ENCODE assay signal across 18 cellular contexts in genomic region chr1:51618715-51619114, GRCh38. TPM values are rescaled to one million over a fixed set of nuclear protein-coding genes. Genes with fewer than 3 reads are reported as not detected.
DNase-seq lines count a peak whose midpoint lies in the region; ATAC-seq and TF ChIP-seq lines count a peak whose summit lies in the region.
"Had no signal": no experiment of that assay in that cellular context is flagged by ENCODE, and none has a peak within 500 bp of the region (broad histone marks: within the 10 kb centered on the region; RNA-seq: fewer than 3 reads in every experiment).

No MANE protein-coding gene starts in this region.

- no peaks in the 10 kb centered on the region for H3K9me3 Mint-ChIP-seq in activated CD4-positive, alpha-beta T cell treated with anti-CD3 and anti-CD28 coated beads, Interleukin-2, amount 10 ng/mL, durations not matched to agents 7 days and 5 days
- H3K9me3 Mint-ChIP-seq: activated T-helper 2 cell treated with anti-CD3 and anti-CD28 coated beads, Interferon-gamma antibody, Interleukin-2, Interleukin-4, amounts not matched to agents 10 μg/mL and 5 μg/mL and 100 μg/mL, durations not matched to agents 14 hours and 24 hours and 36 hours; T-helper 2 cell treated with Interferon-gamma antibody and Interleukin-4, amounts not matched to agents 5 μg/mL and 100 μg/mL, for 36 hours had no signal

- no peak for TF ChIP-seq CTCF in lower lobe of right lung (IDR thresholded peaks at IDR 0.05)
- TF ChIP-seq CTCF in thoracic aorta (IDR thresholded peaks at IDR 0.05): no peak

- H3K4me1 Mint-ChIP-seq in activated CD4-positive, alpha-beta T cell treated with anti-CD3 and anti-CD28 coated beads, Interleukin-2, amount 10 ng/mL, durations not matched to agents 7 days and 5 days: peaks cover 23% of the 10 kb centered on the region

- H3K27me3 Mint-ChIP-seq in activated CD4-positive, alpha-beta T cell treated with anti-CD3 and anti-CD28 coated beads, Interleukin-2, amount 10 ng/mL, durations not matched to agents 7 days and 5 days: no peaks in the 10 kb centered on the region

- POLR2A ChIA-PET in activated CD4-positive, alpha-beta T cell treated with anti-CD3 and anti-CD28 coated beads, Interleukin-2, amount 10 ng/mL, durations not matched to agents 7 days and 5 days (lab: Charles Lee): no interaction called here

- DNase-seq in activated CD4-positive, alpha-beta T cell treated with anti-CD3 and anti-CD28 coated beads, Interleukin-2, amount 10 ng/mL, durations not matched to agents 7 days and 5 days: no peak
- DNase-seq in activated CD4-positive, alpha-beta T cell treated with anti-CD3 and anti-CD28 coated beads, Interleukin-2, amount 50 U/mL, for 4 hours: no peak
- DNase-seq in adipocyte (ENCODE audit: low read depth) (no peak), lower lobe of right lung (no peak), thoracic aorta (ENCODE audit: low spot score) (no peak), T-helper 1 cell (no peak)
- DNase-seq: 8988T; activated CD4-positive, alpha-beta T cell treated with anti-CD3 and anti-CD28 coated beads for 48 hours; central memory CD4-positive, alpha-beta T cell; NCI-H1092 treated with DMSO at 0.1 percent for 48 hours; NCI-H446 treated with DMSO at 0.1 percent for 48 hours; Peyer's patch had no signal

- CTCF ChIA-PET in activated CD4-positive, alpha-beta T cell treated with anti-CD3 and anti-CD28 coated beads, Interleukin-2, amount 10 ng/mL, durations not matched to agents 7 days and 5 days (lab: Charles Lee): interaction anchor here (2.7 kb wide), 1 partner anchor 9 kb away, joined by 7 read pairs; no protein-coding TSS in a partner anchor

- H3K4me3 ChIP-seq in adipocyte (ENCODE audit: low read length): peak overlapping the region; percentile 99
- H3K4me3 ChIP-seq in lower lobe of right lung: peak overlapping the region; percentile 75
- H3K4me3 ChIP-seq in thoracic aorta: peak overlapping the region; percentile 100

- H3K4me1 ChIP-seq in adipocyte (ENCODE audit: control insufficient read depth, insufficient read depth, low read length) (peaks cover 61% of the 10 kb centered on the region), lower lobe of right lung (peaks cover 45% of the 10 kb centered on the region), thoracic aorta (ENCODE audit: control insufficient read depth in 1 of 2, low read depth in 2 of 2) (peaks cover 48 to 53% of the 10 kb centered on the region in 2 donors)

- H3K27me3 ChIP-seq in adipocyte (replicated peaks; ENCODE audit: control insufficient read depth, insufficient read depth, low read length) (no peaks in the 10 kb centered on the region), lower lobe of right lung (ENCODE audit: low read depth) (no peaks in the 10 kb centered on the region), thoracic aorta (replicated peaks; ENCODE audit: insufficient read depth) (no peaks in the 10 kb centered on the region)
- H3K27me3 ChIP-seq: Peyer's patch had no signal

- no peaks in the 10 kb centered on the region for H3K36me3 ChIP-seq in adipocyte (ENCODE audit: control insufficient read depth, insufficient read depth, low read length, severe bottlenecking)
- no peaks in the 10 kb centered on the region for H3K36me3 ChIP-seq in lower lobe of right lung
- H3K36me3 ChIP-seq in thoracic aorta: no peaks in the 10 kb centered on the region
- H3K36me3 ChIP-seq: Peyer's patch had no signal

- no peak overlapping the region for H3K27ac ChIP-seq in lower lobe of right lung
- H3K27ac ChIP-seq in thoracic aorta: peak overlapping the region; percentile 29 to 98
- H3K27ac ChIP-seq: epithelial cell of prostate had no signal

- H3K36me3 Mint-ChIP-seq in activated CD4-positive, alpha-beta T cell treated with anti-CD3 and anti-CD28 coated beads, Interleukin-2, amount 10 ng/mL, durations not matched to agents 7 days and 5 days (ENCODE audit: low read depth): peaks cover 3% of the 10 kb centered on the region

- peak overlapping the region; percentile 93 for H3K9ac ChIP-seq in adipocyte (ENCODE audit: low read length)

- intact Hi-C loops in lower lobe of right lung (cut with DNase I): no loop called here

- peak overlapping the region; percentile 2 for H3K4me3 Mint-ChIP-seq in activated CD4-positive, alpha-beta T cell treated with anti-CD3 and anti-CD28 coated beads, Interleukin-2, amount 10 ng/mL, durations not matched to agents 7 days and 5 days

- no peak overlapping the region for H3K27ac Mint-ChIP-seq in activated CD4-positive, alpha-beta T cell treated with anti-CD3 and anti-CD28 coated beads, Interleukin-2, amount 10 ng/mL, durations not matched to agents 7 days and 5 days
- H3K27ac Mint-ChIP-seq: activated T-helper 2 cell treated with anti-CD3 and anti-CD28 coated beads, Interferon-gamma antibody, Interleukin-2, Interleukin-4, amounts not matched to agents 10 μg/mL and 5 μg/mL and 100 μg/mL, durations not matched to agents 14 hours and 24 hours and 36 hours; T-helper 2 cell treated with Interferon-gamma antibody and Interleukin-4, amounts not matched to agents 5 μg/mL and 100 μg/mL, for 36 hours had no signal

- H3K9me3 ChIP-seq in adipocyte (ENCODE audit: control insufficient read depth, low read length): no peaks in the 10 kb centered on the region
- no peaks in the 10 kb centered on the region for H3K9me3 ChIP-seq in lower lobe of right lung
- H3K9me3 ChIP-seq in thoracic aorta: no peaks in the 10 kb centered on the region
- H3K9me3 ChIP-seq: Peyer's patch had no signal

- ATAC-seq in lower lobe of right lung (no peak), thoracic aorta (ENCODE audit: insufficient number of reproducible peaks, low FRiP score, low read depth) (no peak), GM18519 (IDR thresholded peaks at IDR 0.05; ENCODE audit: low FRiP score, unreplicated experiment) (no peak), HG03442 (IDR thresholded peaks at IDR 0.05; ENCODE audit: unreplicated experiment) (no peak)
- ATAC-seq: sciatic nerve had no signal

RNA-seq across cellular contexts. Expression of gene OSBPL9, which starts 1.8 kb away (rescaled TPM):
- 10 to 100 TPM; 44.0 to 46.7 TPM for total RNA-seq in activated CD4-positive, alpha-beta T cell treated with anti-CD3 and anti-CD28 coated beads, Interleukin-2, amount 10 ng/mL, durations not matched to agents 7 days and 5 days
- total RNA-seq in lower lobe of right lung (65.4 TPM), thoracic aorta (100 to 1,000 TPM in 1 of 2 donors, 10 to 100 TPM in 1; 94.1 to 114 TPM)
